26 cellular contexts compared by ENCODE assay signal in the genomic region with DNA sequence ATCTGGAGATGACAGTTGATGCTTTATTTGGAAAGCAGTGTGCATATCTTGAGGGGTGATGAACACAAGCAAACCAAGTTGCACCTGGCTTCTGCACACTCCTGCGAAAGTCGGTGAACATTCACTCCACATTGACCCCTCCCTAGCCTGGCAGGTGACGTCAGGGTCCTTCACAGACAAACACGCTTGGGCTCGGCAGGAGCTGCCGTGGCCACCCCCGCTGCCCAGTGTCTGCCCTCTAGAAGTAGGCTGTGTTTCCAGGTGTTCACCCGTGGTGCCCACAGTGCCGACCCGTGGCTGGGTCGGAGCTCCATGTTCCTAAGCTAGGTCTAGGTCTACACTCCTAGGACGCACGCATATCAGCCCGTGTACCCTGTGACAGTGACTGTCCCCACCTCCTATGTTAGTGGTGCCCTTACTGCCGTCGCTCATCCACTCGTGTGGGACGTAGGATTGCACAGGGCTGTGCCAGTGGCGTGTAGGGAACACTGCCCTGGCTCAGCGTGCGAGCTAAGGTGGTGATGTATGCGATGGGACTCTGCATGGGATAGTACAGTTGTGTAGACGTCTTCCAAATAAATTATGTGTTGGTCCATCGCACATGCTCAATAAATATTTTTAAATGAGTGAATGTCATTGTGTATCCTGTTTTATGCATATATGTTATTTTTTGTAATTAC. TPM values are rescaled to one million over a fixed set of nuclear protein-coding genes. Genes with fewer than 3 reads are reported as not detected.
"Had no signal": no experiment of that assay in that cellular context is flagged by ENCODE, and none has a peak within 500 bp of the region (broad histone marks: within the 10 kb centered on the region; RNA-seq: fewer than 3 reads in every experiment).

No MANE protein-coding gene starts in this region.

- H3K4me3 ChIP-seq: gastrocnemius medialis, right atrium auricular region, spleen, suprapubic skin, tibial artery had no signal

- ATAC-seq: activated CD8-positive, alpha-beta T cell treated with anti-CD3 and anti-CD28 coated beads for 36 hours; activated T-cell treated with anti-CD3 and anti-CD28 coated beads, Interleukin-2, amount 50 U/mL, for 4 hours; activated T-helper 17 cell treated with anti-CD3 and anti-CD28 coated beads, Interleukin-2, amount 50 U/mL, for 72 hours; gastrocnemius medialis; T-helper 17 cell had no signal

- H3K27ac ChIP-seq: gastrocnemius medialis, right atrium auricular region, spleen, suprapubic skin, tibial artery, WERI-Rb-1 had no signal

- DNase-seq: activated CD4-positive, alpha-beta T cell treated with anti-CD3 and anti-CD28 coated beads, Interleukin-2, amount 50 U/mL, for 1 hour; activated CD4-positive, CD25-positive, alpha-beta regulatory T cell treated with anti-CD3 and anti-CD28 coated beads, Interleukin-2, amount 50 U/mL, for 72 hours; activated CD8-positive, alpha-beta T cell treated with anti-CD3 and anti-CD28 coated beads for 36 hours; activated gamma-delta T cell treated with Interleukin-2 at 50 U/mL for 16 hours; activated naive CD4-positive, alpha-beta T cell treated with anti-CD3 and anti-CD28 coated beads, Interleukin-2, amount 50 U/mL, for 16 hours; activated T-cell treated with anti-CD3 and anti-CD28 coated beads, Interleukin-2, amount 50 U/mL, for 4 hours; amniotic stem cell; dermis blood vessel endothelial cell; effector CD4-positive, alpha-beta T cell; gastrocnemius medialis; glutamatergic neuron; islet precursor cell; naive B cell; occipital lobe; spleen; stimulated activated naive CD4-positive, alpha-beta T cell; T-helper 17 cell; T1000; tibial artery; WERI-Rb-1 had no signal

- H3K9me3 ChIP-seq: gastrocnemius medialis, right atrium auricular region, spleen, suprapubic skin, tibial artery had no signal

- H3K27me3 ChIP-seq: right atrium auricular region, suprapubic skin, tibial artery had no signal

- FAIRE-seq: endometrium had no signal

RNA-seq across cellular contexts. Expression of a gene that starts 59.6 kb away (rescaled TPM):
- total RNA-seq: activated T-helper 17 cell treated with anti-CD3 and anti-CD28 coated beads, Interleukin-2, amount 50 U/mL, for 72 hours; dermis blood vessel endothelial cell; epithelial cell of proximal tubule; pulmonary artery endothelial cell; T-helper 17 cell had no signal
